In the genomic region with DNA sequence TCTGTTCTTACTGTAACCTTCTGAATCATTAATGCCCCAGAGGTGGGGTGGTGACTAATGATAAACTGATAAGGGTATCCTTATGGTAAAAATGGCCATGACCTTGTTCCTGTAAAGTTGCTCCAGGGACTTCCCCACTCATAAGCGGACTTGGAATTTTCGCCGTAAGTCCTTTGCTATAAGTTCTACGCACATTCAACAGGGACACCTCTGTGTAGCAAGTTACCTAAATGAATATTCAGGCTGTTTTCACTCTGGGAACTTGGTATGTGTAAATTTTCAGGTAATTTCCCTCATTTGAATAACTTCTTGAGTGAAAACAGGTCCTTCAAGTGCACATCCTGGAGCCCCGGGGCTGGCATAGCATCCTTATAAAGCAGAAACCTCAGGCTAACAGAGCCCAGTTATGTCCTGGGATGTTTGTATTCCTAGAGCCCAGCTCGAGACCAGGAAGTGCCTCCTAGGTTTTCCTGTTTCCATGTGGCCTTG, we compare ENCODE assay signal across 11 cellular contexts. TPM values are rescaled to one million over a fixed set of nuclear protein-coding genes. Genes with fewer than 3 reads are reported as not detected.
DNase-seq lines count a peak whose midpoint lies in the region; ATAC-seq and TF ChIP-seq lines count a peak whose summit lies in the region.
"Had no signal": no experiment of that assay in that cellular context is flagged by ENCODE, and none has a peak within 500 bp of the region (broad histone marks: within the 10 kb centered on the region; RNA-seq: fewer than 3 reads in every experiment).

No MANE protein-coding gene starts in this region.

- peak overlapping the region; percentile 5; the same call in 1 of the 2 replicates for H2AFZ ChIP-seq in PC-9

- DNase-seq in activated effector memory CD4-positive, alpha-beta T cell treated with anti-CD3 and anti-CD28 coated beads, Interleukin-2, amount 50 U/mL, for 16 hours: peak; percentile 69
- DNase-seq in activated effector memory CD4-positive, alpha-beta T cell treated with Interleukin-2 at 50 U/mL for 16 hours: no peak
- DNase-seq in PC-9 (peak; percentile 50 to 75), AG08395 (ENCODE audit: low spot score) (no peak), dedifferentiated amniotic fluid mesenchymal stem cell (ENCODE audit: extremely low spot score) (no peak), left ventricle myocardium inferior (no peak)
- DNase-seq in stimulated activated naive CD8-positive, alpha-beta T cell treated with anti-CD3 and anti-CD28 coated beads, Interleukin-15, Interleukin-2, amounts not matched to agents 100 U/mL and 50 U/mL, for 24 hours: peak; percentile 40
- DNase-seq: amygdala, BE2C, right lobe of liver had no signal

- CTCF ChIA-PET in PC-9 (lab: Charles Lee): no interaction called here

- H3K4me1 ChIP-seq in PC-9 (replicated peaks; ENCODE audit: insufficient read depth): peaks cover 49% of the 10 kb centered on the region
- H3K4me1 ChIP-seq in left ventricle myocardium inferior: peaks cover 9% of the 10 kb centered on the region

- H3K9me3 ChIP-seq in PC-9 (ENCODE audit: insufficient read depth, low read depth) (no peaks in the 10 kb centered on the region), left ventricle myocardium inferior (replicated peaks) (no peaks in the 10 kb centered on the region)
- H3K9me3 ChIP-seq: BE2C, right lobe of liver had no signal

- H3K36me3 ChIP-seq in PC-9 (ENCODE audit: low read depth) (no peaks in the 10 kb centered on the region), left ventricle myocardium inferior (no peaks in the 10 kb centered on the region)
- H3K36me3 ChIP-seq: BE2C, right lobe of liver had no signal

- H3K4me3 ChIP-seq in PC-9 (no peak overlapping the region), left ventricle myocardium inferior (no peak overlapping the region)
- H3K4me3 ChIP-seq: right lobe of liver had no signal

- H4K20me1 ChIP-seq in PC-9 (ENCODE audit: insufficient read depth): no peaks in the 10 kb centered on the region

- no peaks in the 10 kb centered on the region for H3K79me2 ChIP-seq in PC-9 (ENCODE audit: low read depth)

- peak overlapping the region; percentile 43 for H3K4me2 ChIP-seq in PC-9

- TF ChIP-seq CTCF in PC-9 (conservative IDR thresholded peaks at IDR 0.05): no peak
- TF ChIP-seq CTCF in left ventricle myocardium inferior (IDR thresholded peaks at IDR 0.05; ENCODE audit: borderline replicate concordance): no peak

- intact Hi-C loops in PC-9 (cut with micrococcal nuclease; ENCODE audit: unreplicated experiment) (no loop called here), left ventricle myocardium inferior (cut with micrococcal nuclease) (no loop called here)

- POLR2A ChIA-PET in PC-9 (lab: Charles Lee; ENCODE audit: unreplicated experiment): no interaction called here

- BruUV-seq in PC-9 (replicated peaks; lab: Mats Ljungman, UMichigan): no TSS peak

- H3K9me2 ChIP-seq in PC-9 (ENCODE audit: insufficient read depth): no peaks in the 10 kb centered on the region

- peaks cover 34% of the 10 kb centered on the region for H3F3A ChIP-seq in PC-9 (ENCODE audit: insufficient read depth, low read depth)

- H3K27ac ChIP-seq in PC-9: peak overlapping the region; percentile 61
- H3K27ac ChIP-seq in left ventricle myocardium inferior (replicated peaks): no peak overlapping the region
- H3K27ac ChIP-seq: right lobe of liver had no signal

- no peaks in the 10 kb centered on the region for H3K27me3 ChIP-seq in PC-9 (ENCODE audit: insufficient read depth, low read depth)
- H3K27me3 ChIP-seq in left ventricle myocardium inferior (ENCODE audit: low read depth): no peaks in the 10 kb centered on the region
- H3K27me3 ChIP-seq: BE2C, right lobe of liver had no signal

- ATAC-seq in HG02759 (IDR thresholded peaks at IDR 0.05; ENCODE audit: unreplicated experiment): peak; percentile 62
- ATAC-seq in stimulated activated naive CD8-positive, alpha-beta T cell treated with anti-CD3 and anti-CD28 coated beads, Interleukin-15, Interleukin-2, amounts not matched to agents 100 U/mL and 50 U/mL, for 24 hours: peak; percentile 24
- ATAC-seq: right lobe of liver had no signal

RNA-seq across cellular contexts. Expression of a gene that starts 9.4 kb away (rescaled TPM):
- total RNA-seq in PC-9 (2021) (82.8 and 119 TPM in 2 replicates), left ventricle myocardium inferior (50.4 TPM)

Comparison
In these comparisons a context has a peak if more than half of its experiments do, and no peak if none do; other contexts are left out.
1. DNase-seq: peak in activated effector memory CD4-positive, alpha-beta T cell treated with anti-CD3 and anti-CD28 coated beads, Interleukin-2, amount 50 U/mL, for 16 hours (single experiment), PC-9 (2 of 2) and stimulated activated naive CD8-positive, alpha-beta T cell treated with anti-CD3 and anti-CD28 coated beads, Interleukin-15, Interleukin-2, amounts not matched to agents 100 U/mL and 50 U/mL, for 24 hours (single experiment); none in activated effector memory CD4-positive, alpha-beta T cell treated with Interleukin-2 at 50 U/mL for 16 hours (single experiment), AG08395 (single experiment), dedifferentiated amniotic fluid mesenchymal stem cell (single experiment) and left ventricle myocardium inferior (single experiment).